In the genomic region with DNA sequence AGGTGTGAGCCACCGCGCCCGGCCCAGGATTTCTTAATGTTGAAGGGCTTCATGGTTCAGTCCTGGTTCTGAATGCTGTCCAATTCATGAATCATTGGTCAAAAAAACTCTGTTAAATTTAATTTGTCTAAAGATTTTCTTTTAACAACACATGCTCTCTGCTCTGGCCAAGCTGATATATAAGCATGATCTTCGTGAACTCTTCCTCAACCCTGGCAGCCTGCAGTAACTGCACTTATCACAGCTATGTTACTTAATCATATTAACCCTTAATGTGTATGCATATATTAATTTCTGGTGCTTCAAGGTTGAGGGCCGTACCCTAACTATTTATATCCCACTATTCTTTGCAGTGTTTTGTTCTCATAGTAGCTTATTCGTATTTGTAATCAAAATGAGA, we compare ENCODE assay signal across 23 cellular contexts. TPM values are rescaled to one million over a fixed set of nuclear protein-coding genes. Genes with fewer than 3 reads are reported as not detected.
DNase-seq lines count a peak whose midpoint lies in the region; ATAC-seq and TF ChIP-seq lines count a peak whose summit lies in the region.
"Had no signal": no experiment of that assay in that cellular context is flagged by ENCODE, and none has a peak within 500 bp of the region (broad histone marks: within the 10 kb centered on the region; RNA-seq: fewer than 3 reads in every experiment).

No MANE protein-coding gene starts in this region.

- H3K27ac ChIP-seq in ascending aorta = peak overlapping the region; percentile 83 to 85
- peak overlapping the region; percentile 35 to 75 for H3K27ac ChIP-seq in thoracic aorta
- H3K27ac ChIP-seq: BLaER1 had no signal

- H3K27me3 ChIP-seq in ascending aorta (no peaks in the 10 kb centered on the region), thoracic aorta (replicated peaks; ENCODE audit: insufficient read depth) (no peaks in the 10 kb centered on the region)
- H3K27me3 ChIP-seq: BE2C, BLaER1 had no signal

- no peak overlapping the region for H3K4me3 ChIP-seq in ascending aorta
- H3K4me3 ChIP-seq in thoracic aorta = no peak overlapping the region
- H3K4me3 ChIP-seq: BLaER1, GM12878 had no signal

- DNase-seq in ascending aorta (ENCODE audit: low spot score in 2 of 2) (no peak), thoracic aorta (ENCODE audit: low spot score) (no peak), midbrain (lab: John Stamatoyannopoulos, UW) (no peak), Right ventricle myocardium inferior (ENCODE audit: missing footprints) (no peak), NCI-H1417 treated with DMSO at 0.1 percent for 48 hours (lab: John Stamatoyannopoulos, UW) (no peak)
- DNase-seq: 8988T; ACHN; BE2C; C1 segment of cervical spinal cord; CD4-positive, alpha-beta memory T cell; CD4-positive, CD25-positive, alpha-beta regulatory T cell; CD8-positive, alpha-beta memory T cell; COR-L47; DMS 273 treated with DMSO at 0.1 percent for 48 hours; DMS153; DMS53; DMS79; DND-41; EL; GDM1 had no signal

- H3K9me3 ChIP-seq in ascending aorta (no peaks in the 10 kb centered on the region), thoracic aorta (no peaks in the 10 kb centered on the region)
- H3K9me3 ChIP-seq: BE2C had no signal

- H3K4me1 ChIP-seq in ascending aorta (peaks cover 6 to 26% of the 10 kb centered on the region in 2 donors), thoracic aorta (ENCODE audit: control insufficient read depth in 1 of 2, low read depth in 2 of 2) (peaks cover 23 to 42% of the 10 kb centered on the region in 2 donors)
- H3K4me1 ChIP-seq: BE2C, BLaER1 had no signal

- ATAC-seq in thoracic aorta (ENCODE audit: insufficient number of reproducible peaks, low FRiP score, low read depth) = no peak
- no peak for ATAC-seq in Right ventricle myocardium inferior
- ATAC-seq: GM12878 had no signal

- H3K36me3 ChIP-seq in ascending aorta (no peaks in the 10 kb centered on the region), thoracic aorta (no peaks in the 10 kb centered on the region)
- H3K36me3 ChIP-seq: BE2C, BLaER1 had no signal

- intact Hi-C loops in ascending aorta (cut with DNase I) = loop anchor here (10.0 kb wide), 1 partner anchor 51 kb away; no protein-coding TSS in a partner anchor
- intact Hi-C loops in Right ventricle myocardium inferior (cut with DNase I) = no loop called here

- TF ChIP-seq CTCF in ascending aorta (IDR thresholded peaks at IDR 0.05) (no peak), thoracic aorta (IDR thresholded peaks at IDR 0.05) (no peak)

RNA-seq across cellular contexts. Expression of a gene that starts 29.4 kb away (rescaled TPM):
- total RNA-seq in ascending aorta (42.5 TPM), thoracic aorta (100 to 1,000 TPM; 140 to 203 TPM), Right ventricle myocardium inferior (1.3 TPM)
- total RNA-seq: CD4-positive, alpha-beta memory T cell; CD4-positive, CD25-positive, alpha-beta regulatory T cell; CD8-positive, alpha-beta memory T cell; Daoy; GM12878 had no signal

Comparison
In these comparisons a context has a peak if more than half of its experiments do, and no peak if none do; other contexts are left out.
1. RNA of a gene that starts 29.4 kb away (total RNA-seq): 140 to 203 TPM in thoracic aorta and 42.5 TPM in ascending aorta (single experiment); 1.3 TPM in Right ventricle myocardium inferior (single experiment); every median in the first group is over 10 times any median in the second.